ENCODE assay signal across 7 cellular contexts in genomic region chr18:5546660-5547059, GRCh38. TPM values are rescaled to one million over a fixed set of nuclear protein-coding genes. Genes with fewer than 3 reads are reported as not detected.
A peak's percentile ranks its signal among the peaks of the same experiment; 100 is the strongest.
DNase-seq lines count a peak whose midpoint lies in the region; ATAC-seq and TF ChIP-seq lines count a peak whose summit lies in the region.

No MANE protein-coding gene starts in this region.

- H3K9me3 Mint-ChIP-seq in H9 (no peaks in the 10 kb centered on the region; a peak in 1 of 5 replicates), progenitor cell of endocrine pancreas (ENCODE audit: low read depth) (no peaks in the 10 kb centered on the region)

- H3K27ac Mint-ChIP-seq in H9 = peak overlapping the region in 1 of 3 experiments; percentile 69; a peak in 1 of 7 replicates
- H3K27ac Mint-ChIP-seq in progenitor cell of endocrine pancreas = no peak overlapping the region

- DNase-seq in H9 (peak; percentile 41), fibroblast of the aortic adventitia (ENCODE audit: low read depth) (peak; percentile 69), progenitor cell of endocrine pancreas (ENCODE audit: low spot score, unreplicated experiment) (no peak), NK-92 (lab: John Stamatoyannopoulos, UW; ENCODE audit: unreplicated experiment) (no peak), DMS153 (lab: John Stamatoyannopoulos, UW) (no peak)

- H3K4me3 ChIP-seq in OCI-LY1 (ENCODE audit: low read depth, low read length, poor library complexity, severe bottlenecking) (no peak overlapping the region), fibroblast of the aortic adventitia (ENCODE audit: low read depth, low read length) (no peak overlapping the region)

- peaks cover 16 to 18% of the 10 kb centered on the region in 2 experiments for H3K4me1 Mint-ChIP-seq in H9
- H3K4me1 Mint-ChIP-seq in progenitor cell of endocrine pancreas (ENCODE audit: low read depth) = peaks cover 21% of the 10 kb centered on the region

- peaks cover 13% of the 10 kb centered on the region for H3K23me2 ChIP-seq in H9 (ENCODE audit: insufficient read length, low read depth, low read length, poor library complexity, severe bottlenecking)

- H3K79me2 ChIP-seq in H9 (ENCODE audit: insufficient read depth, low read length) (no peaks in the 10 kb centered on the region), OCI-LY1 (ENCODE audit: insufficient read depth, low read length) (no peaks in the 10 kb centered on the region)

- no peak overlapping the region for H4K5ac ChIP-seq in H9 (ENCODE audit: insufficient read length, low read depth, low read length)

- H2BK5ac ChIP-seq in H9 (ENCODE audit: insufficient read length, low read length) = no peak overlapping the region

- no peaks in the 10 kb centered on the region for H3K36me3 ChIP-seq in OCI-LY1 (ENCODE audit: insufficient read depth, low read length)

- H3K36me3 Mint-ChIP-seq in H9 (ENCODE audit: insufficient read depth in 1 of 3, low read depth in 3 of 3) = no peaks in the 10 kb centered on the region
- no peaks in the 10 kb centered on the region for H3K36me3 Mint-ChIP-seq in progenitor cell of endocrine pancreas (ENCODE audit: insufficient read depth)

- H2AK5ac ChIP-seq in H9 (ENCODE audit: insufficient read length, low read length) = no peak overlapping the region

- no peak overlapping the region for H3K9ac ChIP-seq in H9 (ENCODE audit: extremely low read depth, insufficient read length, low read length)
- H3K9ac ChIP-seq in OCI-LY1 (ENCODE audit: low read length) = no peak overlapping the region

- H2BK15ac ChIP-seq in H9 (ENCODE audit: low read depth, low read length) = no peak overlapping the region

- H2BK120ac ChIP-seq in H9 (ENCODE audit: low read depth, low read length, poor library complexity, severe bottlenecking) = no peak overlapping the region

- TF ChIP-seq CTCF in H9 (conservative IDR thresholded peaks at IDR 0.05) (peak; percentile 71), OCI-LY1 (IDR thresholded peaks at IDR 0.05; ENCODE audit: low read length) (0 out of 2 replicates have a peak, but pooled peaks have one; percentile 16), fibroblast of the aortic adventitia (IDR thresholded peaks at IDR 0.05; ENCODE audit: insufficient read depth, low read length) (peak; percentile 73), progenitor cell of endocrine pancreas (IDR thresholded peaks at IDR 0.05; ENCODE audit: unreplicated experiment) (peak; percentile 47)

- no peak overlapping the region for H3K56ac ChIP-seq in H9 (ENCODE audit: insufficient read length, low read depth, low read length)

- H3K9me3 ChIP-seq in H9 (ENCODE audit: control insufficient read depth, low read depth, low read length) (no peaks in the 10 kb centered on the region), OCI-LY1 (ENCODE audit: low read length) (no peaks in the 10 kb centered on the region)

- H3K4me3 Mint-ChIP-seq in H9 (no peak overlapping the region), progenitor cell of endocrine pancreas (ENCODE audit: low read depth) (no peak overlapping the region)

- H3K4ac ChIP-seq in H9 (ENCODE audit: low read depth, low read length) = no peak overlapping the region

- H3F3A ChIP-seq in OCI-LY1 (ENCODE audit: insufficient read depth, low read length) = no peaks in the 10 kb centered on the region

- H3K27ac ChIP-seq in H9 (ENCODE audit: insufficient read length, low read depth, low read length) = no peak overlapping the region
- no peak overlapping the region for H3K27ac ChIP-seq in OCI-LY1 (ENCODE audit: low read depth, low read length, poor library complexity, severe bottlenecking)

- H2AFZ ChIP-seq in H9 (ENCODE audit: low read length) (no peak overlapping the region), OCI-LY1 (ENCODE audit: low read length) (no peak overlapping the region)

- no peaks in the 10 kb centered on the region for H3K9me2 ChIP-seq in OCI-LY1 (ENCODE audit: low read depth, low read length)

- H2BK20ac ChIP-seq in H9 (ENCODE audit: low read depth, low read length, poor library complexity, severe bottlenecking) = no peak overlapping the region

- H3K27me3 Mint-ChIP-seq in H9 (ENCODE audit: low read depth) (peaks cover 22% of the 10 kb centered on the region), progenitor cell of endocrine pancreas (peaks cover 8% of the 10 kb centered on the region)

- no peak overlapping the region for H4K8ac ChIP-seq in H9 (replicated peaks; ENCODE audit: insufficient read length, low read depth, low read length)

- no peaks in the 10 kb centered on the region for H3K27me3 ChIP-seq in H9 (ENCODE audit: insufficient read depth, low read length)
- no peaks in the 10 kb centered on the region for H3K27me3 ChIP-seq in OCI-LY1 (ENCODE audit: insufficient read depth, low read length)

- H3K4me2 ChIP-seq in H9 (ENCODE audit: insufficient read depth, insufficient read length, low read length) = no peak overlapping the region
- no peak overlapping the region for H3K4me2 ChIP-seq in OCI-LY1 (ENCODE audit: low read length)

- no peaks in the 10 kb centered on the region for H3K79me1 ChIP-seq in H9 (ENCODE audit: insufficient read depth, low read depth, low read length, poor library complexity, severe bottlenecking)

- no CpG with 5 or more reads among the region's 3 CpGs for WGBS in H9 (ENCODE audit: extremely low coverage, insufficient read length, low lambda C conversion rate)

- no peak overlapping the region for H2BK12ac ChIP-seq in H9 (ENCODE audit: insufficient read length, low read depth, low read length)

- H3K18ac ChIP-seq in H9 (ENCODE audit: insufficient read length, low read depth, low read length) = no peak overlapping the region

- no peak overlapping the region for H3K14ac ChIP-seq in H9 (ENCODE audit: insufficient read depth, low read length)

- no peak overlapping the region for H4K91ac ChIP-seq in H9 (ENCODE audit: insufficient read length, low read depth, low read length)

- no peak overlapping the region for H3T11ph ChIP-seq in H9 (ENCODE audit: low read length)

- H3K4me1 ChIP-seq in H9 (ENCODE audit: insufficient read depth, low read length) (no peaks in the 10 kb centered on the region), OCI-LY1 (ENCODE audit: insufficient read depth, low read length, severe bottlenecking) (no peaks in the 10 kb centered on the region)

- H3K23ac ChIP-seq in H9 (ENCODE audit: insufficient read length, low read depth, low read length) = no peak overlapping the region

- no peaks in the 10 kb centered on the region for H4K20me1 ChIP-seq in H9 (ENCODE audit: control insufficient read depth, insufficient read depth, insufficient read length)
- H4K20me1 ChIP-seq in OCI-LY1 (ENCODE audit: insufficient read depth, low read length) = no peaks in the 10 kb centered on the region

- ATAC-seq in HG02759 (IDR thresholded peaks at IDR 0.05; ENCODE audit: unreplicated experiment) = no peak

RNA-seq across cellular contexts. Expression of gene EPB41L3, which starts 2.9 kb away (rescaled TPM):
- 14.3 and 16.1 TPM in 2 replicates for total RNA-seq in H9 (2021)
- 28.0 and 37.3 TPM in 2 replicates for total RNA-seq in fibroblast of the aortic adventitia (ENCODE audit: low replicate concordance)
- total RNA-seq in progenitor cell of endocrine pancreas = 41.7 and 49.8 TPM in 2 replicates

Comparison
In these comparisons a context has a peak if more than half of its experiments do, and no peak if none do; other contexts are left out.
1. DNase-seq: peak in H9 (single experiment) and fibroblast of the aortic adventitia (single experiment); none in progenitor cell of endocrine pancreas (single experiment), NK-92 (single experiment) and DMS153 (single experiment).
2. CTCF ChIP-seq: peak in every context shown above with its lines; median percentile 73 in fibroblast of the aortic adventitia; 71 in H9; 47 in progenitor cell of endocrine pancreas; 16 in OCI-LY1.